Comparison of ENCODE assay signal across 23 cellular contexts in genomic region chr6:132736239-132736638, GRCh38. TPM values are rescaled to one million over a fixed set of nuclear protein-coding genes. Genes with fewer than 3 reads are reported as not detected.
A peak's percentile ranks its signal among the peaks of the same experiment; 100 is the strongest.
DNase-seq lines count a peak whose midpoint lies in the region; ATAC-seq and TF ChIP-seq lines count a peak whose summit lies in the region.
"Had no signal": no experiment of that assay in that cellular context is flagged by ENCODE, and none has a peak within 500 bp of the region (broad histone marks: within the 10 kb centered on the region; RNA-seq: fewer than 3 reads in every experiment).

No MANE protein-coding gene starts in this region.

- ATAC-seq in GM21619 (IDR thresholded peaks at IDR 0.05; ENCODE audit: unreplicated experiment): peak; percentile 60
- ATAC-seq in WTC11: no peak
- ATAC-seq in foreskin keratinocyte: peak; percentile 67
- no peak for ATAC-seq in GM18520 (IDR thresholded peaks at IDR 0.05; ENCODE audit: unreplicated experiment)
- no peak for ATAC-seq in HG02571 (IDR thresholded peaks at IDR 0.05; ENCODE audit: unreplicated experiment)
- ATAC-seq: left colon had no signal

- no peaks in the 10 kb centered on the region for H3K9me3 ChIP-seq in neutrophil
- H3K9me3 ChIP-seq: adrenal gland had no signal

- H3K27ac ChIP-seq in foreskin keratinocyte: no peak overlapping the region
- peak overlapping the region; percentile 91 for H3K27ac ChIP-seq in neutrophil
- H3K27ac ChIP-seq: adrenal gland, parathyroid adenoma, RWPE1 had no signal

- peaks cover 7% of the 10 kb centered on the region; the same call in 1 of the 2 replicates for H3K9me3 Mint-ChIP-seq in WTC11
- no peaks in the 10 kb centered on the region for H3K9me3 Mint-ChIP-seq in HFFc6

- CTCF ChIA-PET in WTC11 (lab: Charles Lee): interaction anchor here (1.2 kb wide), 1 partner anchor 21 kb away, joined by 3 read pairs; no protein-coding TSS in a partner anchor

- no peak overlapping the region for H3K4me3 Mint-ChIP-seq in WTC11
- H3K4me3 Mint-ChIP-seq in HFFc6: no peak overlapping the region
- H3K4me3 Mint-ChIP-seq: activated CD4-positive, alpha-beta memory T cell treated with anti-CD3 and anti-CD28 coated beads for 36 hours; central memory CD8-positive, alpha-beta T cell had no signal

- H3K36me3 Mint-ChIP-seq in WTC11: no peaks in the 10 kb centered on the region
- H3K36me3 Mint-ChIP-seq in HFFc6 (ENCODE audit: low read depth): no peaks in the 10 kb centered on the region

- no peaks in the 10 kb centered on the region for H3K4me1 Mint-ChIP-seq in WTC11
- H3K4me1 Mint-ChIP-seq in HFFc6 (ENCODE audit: low read depth): peaks cover 14% of the 10 kb centered on the region
- H3K4me1 Mint-ChIP-seq: central memory CD8-positive, alpha-beta T cell had no signal

- TF ChIP-seq CTCF in WTC11 (IDR thresholded peaks at IDR 0.05) (no peak), foreskin keratinocyte (conservative IDR thresholded peaks at IDR 0.05) (no peak), neutrophil (IDR thresholded peaks at IDR 0.05) (no peak), HFFc6 (IDR thresholded peaks at IDR 0.05) (no peak)

- POLR2A ChIA-PET in WTC11 (lab: Charles Lee): no interaction called here

- peak overlapping the region in 1 of 2 experiments; percentile 72 for H3K4me3 ChIP-seq in neutrophil (ENCODE audit: low read depth in 1 of 2, low read length in 1 of 2)
- H3K4me3 ChIP-seq: adrenal gland had no signal

- DNase-seq in WTC11 (ENCODE audit: low spot score) (no peak), foreskin keratinocyte (peak; percentile 44 to 53), NCI-H2196 (lab: John Stamatoyannopoulos, UW; ENCODE audit: unreplicated experiment) (no peak), HFFc6 (no peak)
- DNase-seq: activated CD4-positive, alpha-beta memory T cell treated with anti-CD3 and anti-CD28 coated beads for 36 hours; activated T-cell treated with anti-CD3 and anti-CD28 coated beads, Interleukin-2, amount 50 U/mL, for 72 hours; adrenal gland; effector memory CD4-positive, alpha-beta T cell; left colon; NCI-H1694 treated with DMSO at 0.1 percent for 48 hours; NCI-H446; NK-92 treated with Interleukin-12 subunit alpha and Interleukin-12 subunit beta, amount 100 ng/mL, for 24 hours; stimulated activated CD4-positive, alpha-beta T cell treated with anti-CD3 and anti-CD28 coated beads, Interleukin-4, amount 100 ng/mL, for 1 hour had no signal

- H3K27me3 Mint-ChIP-seq in WTC11 (ENCODE audit: low read depth) (no peaks in the 10 kb centered on the region; the same call in 1 of the 2 replicates), HFFc6 (ENCODE audit: insufficient read depth) (peaks cover 12% of the 10 kb centered on the region)
- H3K27me3 Mint-ChIP-seq: central memory CD8-positive, alpha-beta T cell had no signal

- H3K27me3 ChIP-seq in foreskin keratinocyte: peaks cover 11% of the 10 kb centered on the region
- H3K27me3 ChIP-seq in neutrophil: no peaks in the 10 kb centered on the region
- H3K27me3 ChIP-seq: adrenal gland had no signal

- H3K27ac Mint-ChIP-seq in WTC11 (no peak overlapping the region), HFFc6 (no peak overlapping the region)
- H3K27ac Mint-ChIP-seq: activated CD4-positive, alpha-beta memory T cell treated with anti-CD3 and anti-CD28 coated beads for 36 hours had no signal

- peaks cover 20% of the 10 kb centered on the region for H3K36me3 ChIP-seq in neutrophil
- H3K36me3 ChIP-seq: adrenal gland had no signal

- no peaks in the 10 kb centered on the region for H3K4me1 ChIP-seq in foreskin keratinocyte
- H3K4me1 ChIP-seq in neutrophil (ENCODE audit: control insufficient read depth in 1 of 2, insufficient read depth in 1 of 2, low read depth in 1 of 2, low read length in 1 of 2): peaks cover 76 to 94% of the 10 kb centered on the region in 2 experiments
- H3K4me1 ChIP-seq: adrenal gland, parathyroid adenoma had no signal

TF ChIP-seq in WTC11, 78 proteins besides CTCF, POLR2A, EP300 and RAD21:
- TF ChIP-seq GABPB1 (CRISPR knock-in tag; IDR thresholded peaks at IDR 0.05): 0 out of 2 replicates have a peak, but pooled peaks have one; percentile 13
- no peak for TF ChIP-seq IRF2 (CRISPR knock-in tag; IDR thresholded peaks at IDR 0.05; ENCODE audit: borderline replicate concordance, low read depth)

RNA-seq across cellular contexts. Expression of gene VNN2, which starts 21.5 kb away (rescaled TPM):
- total RNA-seq in WTC11 (2021) (0.16 TPM in 1 of 3 replicates, not detected in the others), foreskin keratinocyte (not detected in 2 replicates)
- not detected in 2 replicates for polyA plus RNA-seq in foreskin keratinocyte
- total RNA-seq in HFFc6 (2021; fragmentation: NEBNext Ultra II Directional; extraction: Animal tissue kit (Norgen Biotek cat#: 25700)): not detected
- total RNA-seq: fibroblast of villous mesenchyme, H1 had no signal
- polyA plus RNA-seq: H1 had no signal

RNA-seq across cellular contexts. Expression of gene VNN1, which starts 22.4 kb away (rescaled TPM):
- total RNA-seq in WTC11 (2021) (0.04 to 0.07 TPM in 2 of 3 replicates, not detected in the other), foreskin keratinocyte (0.54 and 0.67 TPM in 2 replicates)
- 0.55 and 0.61 TPM in 2 replicates for polyA plus RNA-seq in foreskin keratinocyte
- total RNA-seq in HFFc6 (2021; fragmentation: NEBNext Ultra II Directional; extraction: Animal tissue kit (Norgen Biotek cat#: 25700)): under 1 TPM in 5 of 6 experiments, not detected in 1; 0.07 to 0.13 (median 0.09) TPM
- total RNA-seq: activated CD4-positive, alpha-beta memory T cell treated with anti-CD3 and anti-CD28 coated beads for 36 hours; activated T-cell treated with anti-CD3 and anti-CD28 coated beads, Interleukin-2, amount 50 U/mL, for 72 hours; H1; temporal lobe had no signal
- polyA plus RNA-seq: H1 had no signal

Comparison
In these comparisons a context has a peak if more than half of its experiments do, and no peak if none do; other contexts are left out.
1. ATAC-seq: peak in GM21619 (single experiment) and foreskin keratinocyte (single experiment); none in WTC11 (single experiment), GM18520 (single experiment) and HG02571 (single experiment).
2. DNase-seq: peak in foreskin keratinocyte (2 of 2); none in WTC11 (single experiment), NCI-H2196 (single experiment) and HFFc6 (single experiment).